Comparison of ENCODE assay signal across 9 cellular contexts in genomic region chr2:25279091-25279651, GRCh38.
A peak's percentile ranks its signal among the peaks of the same experiment; 100 is the strongest.
DNase-seq lines count a peak whose midpoint lies in the region; ATAC-seq lines count a peak whose summit lies in the region.
"Had no signal": no experiment of that assay in that cellular context is flagged by ENCODE, and none has a peak within 500 bp of the region (broad histone marks: within the 10 kb centered on the region; RNA-seq: fewer than 3 reads in every experiment).

No MANE protein-coding gene starts in this region.

- peak; percentile 11 for DNase-seq in DMS79 treated with DMSO at 0.1 percent for 48 hours (lab: John Stamatoyannopoulos, UW)
- DNase-seq in DMS79 (lab: John Stamatoyannopoulos, UW), result no peak
- peak; percentile 87 for DNase-seq in NCI-H1105 treated with DMSO at 0.1 percent for 48 hours (lab: John Stamatoyannopoulos, UW)
- DNase-seq in caudate nucleus (lab: John Stamatoyannopoulos, UW), result peak in 33 of 61 donors; percentile 17 to 64 (median 41)
- DNase-seq in myocyte (ENCODE audit: low read depth), result peak; percentile 63
- no peak for DNase-seq in NCI-H524 (lab: John Stamatoyannopoulos, UW)
- DNase-seq in stimulated activated CD4-positive, alpha-beta T cell treated with anti-CD3 and anti-CD28 coated beads, Interleukin-2, amount 100 ng/mL, for 48 hours, result no peak

- H3K27ac ChIP-seq in caudate nucleus (ENCODE audit: low read depth, low read length), result peak overlapping the region; percentile 89
- H3K27ac ChIP-seq: A549 had no signal

- peak; percentile 77 for ATAC-seq in HG02610 (IDR thresholded peaks at IDR 0.05; ENCODE audit: unreplicated experiment)
- ATAC-seq: A549 had no signal

Comparison
In these comparisons a context has a peak if more than half of its experiments do, and no peak if none do; other contexts are left out.
1. DNase-seq: peak in DMS79 treated with DMSO at 0.1 percent for 48 hours (single experiment), NCI-H1105 treated with DMSO at 0.1 percent for 48 hours (single experiment), caudate nucleus (33 of 61) and myocyte (single experiment); none in DMS79 (single experiment), NCI-H524 (0 of 2) and stimulated activated CD4-positive, alpha-beta T cell treated with anti-CD3 and anti-CD28 coated beads, Interleukin-2, amount 100 ng/mL, for 48 hours (0 of 2).